Comparison of ENCODE assay signal across 9 cellular contexts in genomic region chr16:90047714-90048346, GRCh38. TPM values are rescaled to one million over a fixed set of nuclear protein-coding genes. Genes with fewer than 3 reads are reported as not detected.
DNase-seq lines count a peak whose midpoint lies in the region; ATAC-seq and TF ChIP-seq lines count a peak whose summit lies in the region.
"Had no signal": no experiment of that assay in that cellular context is flagged by ENCODE, and none has a peak within 500 bp of the region (broad histone marks: within the 10 kb centered on the region; RNA-seq: fewer than 3 reads in every experiment).

No MANE protein-coding gene starts in this region.

- TF ChIP-seq POLR2A in testis (IDR thresholded peaks at IDR 0.05): no peak

- H3K9me3 ChIP-seq in SK-N-SH (no peaks in the 10 kb centered on the region), testis (no peaks in the 10 kb centered on the region)

- no peaks in the 10 kb centered on the region for H3K27me3 ChIP-seq in SK-N-SH (ENCODE audit: insufficient read depth)
- H3K27me3 ChIP-seq in testis: no peaks in the 10 kb centered on the region

- no peak for TF ChIP-seq EP300 in SK-N-SH (IDR thresholded peaks at IDR 0.05; ENCODE audit: borderline replicate concordance in 1 of 2, low read depth in 1 of 2, low read length in 1 of 2)

- H3F3A ChIP-seq in SK-N-SH (replicated peaks; ENCODE audit: insufficient read depth): peaks cover 5% of the 10 kb centered on the region

- WGBS in SK-N-SH (ENCODE audit: low lambda C conversion rate): 3% methylated on average over 32 of the region's 59 CpGs
- 19 to 24% methylated on average over 14 to 19 of the region's 59 CpGs for WGBS in testis, 2 donors

- H3K9ac ChIP-seq in SK-N-SH: peak overlapping the region; percentile 44; the same call in 1 of the 2 replicates

- H3K4me1 ChIP-seq in SK-N-SH (ENCODE audit: control insufficient read depth in 1 of 2, insufficient read depth in 2 of 2, low read depth in 1 of 2, low read length in 1 of 2) (peaks cover 12 to 17% of the 10 kb centered on the region in 2 experiments; a peak in 3 of 4 replicates), testis (peaks cover 14% of the 10 kb centered on the region)

- POLR2A ChIA-PET in SK-N-SH (lab: Yijun Ruan, JAX): interaction anchor here (1.6 kb wide), 1 partner anchor 27 kb away, joined by 6 read pairs; no protein-coding TSS in a partner anchor

- ATAC-seq in SK-N-SH treated with all-trans-retinoic acid at 6 μM for 48 hours (no peak; the same call in 2 of the 3 replicates), left colon (peak; percentile 18), GM19455 (IDR thresholded peaks at IDR 0.05; ENCODE audit: unreplicated experiment) (no peak)

- H2AFZ ChIP-seq in SK-N-SH (ENCODE audit: low read depth): no peak overlapping the region

- TF ChIP-seq CTCF in SK-N-SH (IDR thresholded peaks at IDR 0.05) (no peak), cardiac fibroblast (IDR thresholded peaks at IDR 0.05; ENCODE audit: low read depth, low read length) (no peak), testis (IDR thresholded peaks at IDR 0.05) (no peak)

- H3K36me3 ChIP-seq in SK-N-SH (replicated peaks in 1 of 2; ENCODE audit: control insufficient read depth in 1 of 2, insufficient read depth in 2 of 2, low read length in 1 of 2): no peaks in the 10 kb centered on the region
- H3K36me3 ChIP-seq in testis (ENCODE audit: low read depth, missing control alignments): no peaks in the 10 kb centered on the region

- H3K9me2 ChIP-seq in SK-N-SH: no peaks in the 10 kb centered on the region

- no peaks in the 10 kb centered on the region for H3K79me2 ChIP-seq in SK-N-SH (ENCODE audit: insufficient read depth)

- H3K27ac ChIP-seq in SK-N-SH (ENCODE audit: low read depth in 2 of 2, low read length in 1 of 2) (peak overlapping the region in 1 of 2 experiments; percentile 68; a peak in 1 of 4 replicates), testis (peak overlapping the region; percentile 87 to 89)

- DNase-seq in SK-N-SH (peak; percentile 94), cardiac fibroblast (ENCODE audit: low read depth in 2 of 2) (peak in 1 of 2 donors; percentile 17), left colon (no peak), testis (no peak), AML-193 (lab: John Stamatoyannopoulos, UW) (no peak), NCI-H1105 treated with DMSO at 0.1 percent for 48 hours (lab: John Stamatoyannopoulos, UW) (no peak)
- DNase-seq: stimulated activated CD4-positive, alpha-beta T cell treated with anti-CD3 and anti-CD28 coated beads, Interleukin-4, amount 100 ng/mL, for 24 hours had no signal

- intact Hi-C loops in left colon (cut with DNase I, micrococcal nuclease) (no loop called here), testis (cut with DNase I; ENCODE audit: low total_unique reads) (no loop called here)

- H3K4me2 ChIP-seq in SK-N-SH: peak overlapping the region; percentile 85

- no peaks in the 10 kb centered on the region for H4K20me1 ChIP-seq in SK-N-SH (ENCODE audit: insufficient read depth)

- CTCF ChIA-PET in SK-N-SH (lab: Yijun Ruan, JAX): interaction anchor here (1.6 kb wide), 1 partner anchor 28 kb away, joined by 8 read pairs; the partner anchor contains the start of gene DBNDD1

- no peak for TF ChIP-seq RAD21 in SK-N-SH (IDR thresholded peaks at IDR 0.05; ENCODE audit: low read length)

- H3K4me3 ChIP-seq in SK-N-SH (ENCODE audit: low read depth in 2 of 2, low read length in 1 of 2) (peak overlapping the region; percentile 48 to 55; a peak in 3 of 4 replicates), cardiac fibroblast (replicated peaks in 1 of 2; ENCODE audit: low read depth in 2 of 2, low read length in 2 of 2) (peak overlapping the region; percentile 35), testis (peak overlapping the region; percentile 51 to 65)

TF ChIP-seq in SK-N-SH, 30 proteins besides CTCF, POLR2A, EP300 and RAD21:
- TF ChIP-seq PBX3 (IDR thresholded peaks at IDR 0.05) (no peak), JUND (IDR thresholded peaks at IDR 0.05) (no peak), RCOR1 (IDR thresholded peaks at IDR 0.05; ENCODE audit: low read length) (no peak), NFIC (IDR thresholded peaks at IDR 0.05; ENCODE audit: borderline replicate concordance) (no peak), ELF1 (IDR thresholded peaks at IDR 0.05) (no peak)

TF ChIP-seq in SK-N-SH treated with all-trans-retinoic acid at 6 μM for 48 hours, 23 proteins besides CTCF, POLR2A, EP300 and RAD21:
- TF ChIP-seq TSHZ2 (CRISPR knock-in tag; IDR thresholded peaks at IDR 0.05): no peak
- no peak for TF ChIP-seq BACH2 (CRISPR knock-in tag; IDR thresholded peaks at IDR 0.05; ENCODE audit: borderline replicate concordance)
- no peak for TF ChIP-seq ZNF70 (CRISPR knock-in tag; IDR thresholded peaks at IDR 0.05)
- TF ChIP-seq PATZ1 (CRISPR knock-in tag; IDR thresholded peaks at IDR 0.05; ENCODE audit: borderline replicate concordance): no peak

RNA-seq across cellular contexts. Expression of gene DBNDD1, which starts 28.6 kb away (rescaled TPM):
- polyA plus RNA-seq in SK-N-SH (2012; rRNA removed) (23.5 and 27.9 TPM in 2 replicates), testis (ENCODE audit: insufficient read depth, low read depth, low replicate concordance) (2.3 TPM)
- 13.3 and 20.7 TPM in 2 replicates for polyA plus RNA-seq in SK-N-SH (2012; cell fraction: cytosol; rRNA removed)
- polyA plus RNA-seq in SK-N-SH (2012; cell fraction: nucleus; rRNA removed): 15.3 and 19.4 TPM in 2 replicates
- total RNA-seq in left colon (1 to 10 TPM; 3.8 to 4.9 TPM), testis (1 to 10 TPM; 4.7 to 5.1 TPM)

RNA-seq across cellular contexts. Expression of gene PRDM7, which starts 29.3 kb away (rescaled TPM):
- polyA plus RNA-seq in SK-N-SH (2012; rRNA removed) (not detected in 2 replicates), testis (ENCODE audit: insufficient read depth, low read depth, low replicate concordance) (4.2 TPM)
- polyA plus RNA-seq in SK-N-SH (2012; cell fraction: cytosol; rRNA removed): not detected in 2 replicates
- polyA plus RNA-seq in SK-N-SH (2012; cell fraction: nucleus; rRNA removed): not detected in 2 replicates
- total RNA-seq in left colon (not detected), testis (10 to 100 TPM in 1 of 2 donors, 1 to 10 TPM in 1; 1.8 to 10.2 TPM)
